Comparison of ENCODE assay signal across 4 cellular contexts in genomic region chr12:114708598-114708997, GRCh38. TPM values are rescaled to one million over a fixed set of nuclear protein-coding genes. Genes with fewer than 3 reads are reported as not detected.
"Had no signal": no experiment of that assay in that cellular context is flagged by ENCODE, and none has a peak within 500 bp of the region (broad histone marks: within the 10 kb centered on the region; RNA-seq: fewer than 3 reads in every experiment).

No MANE protein-coding gene starts in this region.

RNA-seq across cellular contexts. Expression of gene TBX3, which starts 24.6 kb away (rescaled TPM):
- total RNA-seq: naive thymus-derived CD4-positive, alpha-beta T cell; naive thymus-derived CD8-positive, alpha-beta T cell; natural killer cell treated with Interleukin-12 subunit alpha and Interleukin-12 subunit beta and Interleukin-15 and Interleukin-18, amount 100 ng/mL, for 72 hours had no signal
- polyA plus RNA-seq: naive thymus-derived CD4-positive, alpha-beta T cell; naive thymus-derived CD8-positive, alpha-beta T cell; neural cell had no signal
